In the genomic region with DNA sequence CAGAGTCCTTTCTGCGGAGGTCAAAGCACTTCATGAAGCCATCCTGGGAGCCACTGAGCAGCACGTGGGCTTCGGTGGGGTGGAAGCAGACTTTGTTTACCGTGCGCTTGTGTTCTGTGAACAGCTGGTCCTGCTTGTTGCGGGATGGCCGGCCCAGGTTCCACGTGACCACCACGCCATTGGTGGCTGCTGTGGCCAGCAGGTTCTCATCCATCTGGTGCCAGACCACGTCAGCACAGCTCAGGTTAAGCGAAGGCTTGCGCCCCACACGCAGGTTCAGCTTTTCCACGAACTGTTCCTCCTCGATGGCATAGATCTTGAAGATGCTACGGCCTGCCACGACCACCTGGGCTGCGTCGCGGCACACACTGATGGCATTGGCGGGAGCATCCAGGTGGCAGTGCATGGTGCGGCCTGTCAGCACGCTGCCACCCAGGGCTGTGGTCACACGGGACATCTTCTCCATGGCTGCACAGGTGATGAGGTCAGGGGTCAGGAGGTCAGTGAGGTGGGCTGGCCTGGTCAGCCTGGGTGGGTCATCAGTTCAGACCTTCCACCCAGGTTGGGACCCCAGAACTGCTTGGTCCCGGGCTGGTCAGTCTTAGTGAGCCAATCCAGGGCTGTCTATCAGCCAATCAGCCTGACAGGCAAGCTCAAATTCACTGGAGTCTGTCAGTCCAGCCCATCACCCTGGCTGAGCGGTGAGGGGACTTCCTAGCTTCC, we compare ENCODE assay signal across 1 cellular context.
TF ChIP-seq lines count a peak whose summit lies in the region.

No MANE protein-coding gene starts in this region.

TF ChIP-seq in GM23338, 12 proteins besides CTCF, POLR2A, EP300 and RAD21 (continued from another document):
- TF ChIP-seq, protein P1, sequence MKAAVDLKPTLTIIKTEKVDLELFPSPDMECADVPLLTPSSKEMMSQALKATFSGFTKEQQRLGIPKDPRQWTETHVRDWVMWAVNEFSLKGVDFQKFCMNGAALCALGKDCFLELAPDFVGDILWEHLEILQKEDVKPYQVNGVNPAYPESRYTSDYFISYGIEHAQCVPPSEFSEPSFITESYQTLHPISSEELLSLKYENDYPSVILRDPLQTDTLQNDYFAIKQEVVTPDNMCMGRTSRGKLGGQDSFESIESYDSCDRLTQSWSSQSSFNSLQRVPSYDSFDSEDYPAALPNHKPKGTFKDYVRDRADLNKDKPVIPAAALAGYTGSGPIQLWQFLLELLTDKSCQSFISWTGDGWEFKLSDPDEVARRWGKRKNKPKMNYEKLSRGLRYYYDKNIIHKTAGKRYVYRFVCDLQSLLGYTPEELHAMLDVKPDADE (IDR thresholded peaks at IDR 0.05), result no peak
- no peak for TF ChIP-seq EZH2 (IDR thresholded peaks at IDR 0.05; ENCODE audit: low read depth, unreplicated experiment)
- no peak for TF ChIP-seq STAT1 (IDR thresholded peaks at IDR 0.05; ENCODE audit: unreplicated experiment)
- TF ChIP-seq, protein P2, sequence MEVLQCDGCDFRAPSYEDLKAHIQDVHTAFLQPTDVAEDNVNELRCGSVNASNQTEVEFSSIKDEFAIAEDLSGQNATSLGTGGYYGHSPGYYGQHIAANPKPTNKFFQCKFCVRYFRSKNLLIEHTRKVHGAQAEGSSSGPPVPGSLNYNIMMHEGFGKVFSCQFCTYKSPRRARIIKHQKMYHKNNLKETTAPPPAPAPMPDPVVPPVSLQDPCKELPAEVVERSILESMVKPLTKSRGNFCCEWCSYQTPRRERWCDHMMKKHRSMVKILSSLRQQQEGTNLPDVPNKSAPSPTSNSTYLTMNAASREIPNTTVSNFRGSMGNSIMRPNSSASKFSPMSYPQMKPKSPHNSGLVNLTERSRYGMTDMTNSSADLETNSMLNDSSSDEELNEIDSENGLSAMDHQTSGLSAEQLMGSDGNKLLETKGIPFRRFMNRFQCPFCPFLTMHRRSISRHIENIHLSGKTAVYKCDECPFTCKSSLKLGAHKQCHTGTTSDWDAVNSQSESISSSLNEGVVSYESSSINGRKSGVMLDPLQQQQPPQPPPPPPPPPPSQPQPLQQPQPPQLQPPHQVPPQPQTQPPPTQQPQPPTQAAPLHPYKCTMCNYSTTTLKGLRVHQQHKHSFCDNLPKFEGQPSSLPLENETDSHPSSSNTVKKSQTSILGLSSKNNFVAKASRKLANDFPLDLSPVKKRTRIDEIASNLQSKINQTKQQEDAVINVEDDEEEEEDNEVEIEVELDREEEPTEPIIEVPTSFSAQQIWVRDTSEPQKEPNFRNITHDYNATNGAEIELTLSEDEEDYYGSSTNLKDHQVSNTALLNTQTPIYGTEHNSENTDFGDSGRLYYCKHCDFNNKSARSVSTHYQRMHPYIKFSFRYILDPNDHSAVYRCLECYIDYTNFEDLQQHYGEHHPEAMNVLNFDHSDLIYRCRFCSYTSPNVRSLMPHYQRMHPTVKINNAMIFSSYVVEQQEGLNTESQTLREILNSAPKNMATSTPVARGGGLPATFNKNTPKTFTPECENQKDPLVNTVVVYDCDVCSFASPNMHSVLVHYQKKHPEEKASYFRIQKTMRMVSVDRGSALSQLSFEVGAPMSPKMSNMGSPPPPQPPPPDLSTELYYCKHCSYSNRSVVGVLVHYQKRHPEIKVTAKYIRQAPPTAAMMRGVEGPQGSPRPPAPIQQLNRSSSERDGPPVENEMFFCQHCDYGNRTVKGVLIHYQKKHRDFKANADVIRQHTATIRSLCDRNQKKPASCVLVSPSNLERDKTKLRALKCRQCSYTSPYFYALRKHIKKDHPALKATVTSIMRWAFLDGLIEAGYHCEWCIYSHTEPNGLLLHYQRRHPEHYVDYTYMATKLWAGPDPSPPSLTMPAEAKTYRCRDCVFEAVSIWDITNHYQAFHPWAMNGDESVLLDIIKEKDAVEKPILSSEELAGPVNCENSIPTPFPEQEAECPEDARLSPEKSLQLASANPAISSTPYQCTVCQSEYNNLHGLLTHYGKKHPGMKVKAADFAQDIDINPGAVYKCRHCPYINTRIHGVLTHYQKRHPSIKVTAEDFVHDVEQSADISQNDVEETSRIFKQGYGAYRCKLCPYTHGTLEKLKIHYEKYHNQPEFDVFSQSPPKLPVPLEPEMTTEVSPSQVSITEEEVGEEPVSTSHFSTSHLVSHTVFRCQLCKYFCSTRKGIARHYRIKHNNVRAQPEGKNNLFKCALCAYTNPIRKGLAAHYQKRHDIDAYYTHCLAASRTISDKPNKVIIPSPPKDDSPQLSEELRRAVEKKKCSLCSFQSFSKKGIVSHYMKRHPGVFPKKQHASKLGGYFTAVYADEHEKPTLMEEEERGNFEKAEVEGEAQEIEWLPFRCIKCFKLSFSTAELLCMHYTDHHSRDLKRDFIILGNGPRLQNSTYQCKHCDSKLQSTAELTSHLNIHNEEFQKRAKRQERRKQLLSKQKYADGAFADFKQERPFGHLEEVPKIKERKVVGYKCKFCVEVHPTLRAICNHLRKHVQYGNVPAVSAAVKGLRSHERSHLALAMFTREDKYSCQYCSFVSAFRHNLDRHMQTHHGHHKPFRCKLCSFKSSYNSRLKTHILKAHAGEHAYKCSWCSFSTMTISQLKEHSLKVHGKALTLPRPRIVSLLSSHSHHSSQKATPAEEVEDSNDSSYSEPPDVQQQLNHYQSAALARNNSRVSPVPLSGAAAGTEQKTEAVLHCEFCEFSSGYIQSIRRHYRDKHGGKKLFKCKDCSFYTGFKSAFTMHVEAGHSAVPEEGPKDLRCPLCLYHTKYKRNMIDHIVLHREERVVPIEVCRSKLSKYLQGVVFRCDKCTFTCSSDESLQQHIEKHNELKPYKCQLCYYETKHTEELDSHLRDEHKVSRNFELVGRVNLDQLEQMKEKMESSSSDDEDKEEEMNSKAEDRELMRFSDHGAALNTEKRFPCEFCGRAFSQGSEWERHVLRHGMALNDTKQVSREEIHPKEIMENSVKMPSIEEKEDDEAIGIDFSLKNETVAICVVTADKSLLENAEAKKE (CRISPR knock-in tag; IDR thresholded peaks at IDR 0.05), result no peak
- TF ChIP-seq, protein P3, sequence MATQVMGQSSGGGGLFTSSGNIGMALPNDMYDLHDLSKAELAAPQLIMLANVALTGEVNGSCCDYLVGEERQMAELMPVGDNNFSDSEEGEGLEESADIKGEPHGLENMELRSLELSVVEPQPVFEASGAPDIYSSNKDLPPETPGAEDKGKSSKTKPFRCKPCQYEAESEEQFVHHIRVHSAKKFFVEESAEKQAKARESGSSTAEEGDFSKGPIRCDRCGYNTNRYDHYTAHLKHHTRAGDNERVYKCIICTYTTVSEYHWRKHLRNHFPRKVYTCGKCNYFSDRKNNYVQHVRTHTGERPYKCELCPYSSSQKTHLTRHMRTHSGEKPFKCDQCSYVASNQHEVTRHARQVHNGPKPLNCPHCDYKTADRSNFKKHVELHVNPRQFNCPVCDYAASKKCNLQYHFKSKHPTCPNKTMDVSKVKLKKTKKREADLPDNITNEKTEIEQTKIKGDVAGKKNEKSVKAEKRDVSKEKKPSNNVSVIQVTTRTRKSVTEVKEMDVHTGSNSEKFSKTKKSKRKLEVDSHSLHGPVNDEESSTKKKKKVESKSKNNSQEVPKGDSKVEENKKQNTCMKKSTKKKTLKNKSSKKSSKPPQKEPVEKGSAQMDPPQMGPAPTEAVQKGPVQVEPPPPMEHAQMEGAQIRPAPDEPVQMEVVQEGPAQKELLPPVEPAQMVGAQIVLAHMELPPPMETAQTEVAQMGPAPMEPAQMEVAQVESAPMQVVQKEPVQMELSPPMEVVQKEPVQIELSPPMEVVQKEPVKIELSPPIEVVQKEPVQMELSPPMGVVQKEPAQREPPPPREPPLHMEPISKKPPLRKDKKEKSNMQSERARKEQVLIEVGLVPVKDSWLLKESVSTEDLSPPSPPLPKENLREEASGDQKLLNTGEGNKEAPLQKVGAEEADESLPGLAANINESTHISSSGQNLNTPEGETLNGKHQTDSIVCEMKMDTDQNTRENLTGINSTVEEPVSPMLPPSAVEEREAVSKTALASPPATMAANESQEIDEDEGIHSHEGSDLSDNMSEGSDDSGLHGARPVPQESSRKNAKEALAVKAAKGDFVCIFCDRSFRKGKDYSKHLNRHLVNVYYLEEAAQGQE (IDR thresholded peaks at IDR 0.05; ENCODE audit: unreplicated experiment), result no peak
- no peak for TF ChIP-seq ZNF114 (CRISPR knock-in tag; IDR thresholded peaks at IDR 0.05)
- no peak for TF ChIP-seq NANOG (IDR thresholded peaks at IDR 0.05; ENCODE audit: borderline replicate concordance)
